22 cellular contexts compared by ENCODE assay signal in genomic region chr22:32717337-32718240, GRCh38.
DNase-seq lines count a peak whose midpoint lies in the region; FAIRE-seq and TF ChIP-seq lines count a peak whose summit lies in the region.
"Had no signal": no experiment of that assay in that cellular context is flagged by ENCODE, and none has a peak within 500 bp of the region (broad histone marks: within the 10 kb centered on the region; RNA-seq: fewer than 3 reads in every experiment).

No MANE protein-coding gene starts in this region.

- intact Hi-C loops in lower leg skin (cut with DNase I; ENCODE audit: low total_unique reads), result no loop called here

- TF ChIP-seq POLR2A in lower leg skin (IDR thresholded peaks at IDR 0.05), result no peak

- WGBS in lower leg skin, 2 donors, result 47 to 59% methylated on average over 12 of the region's 12 CpGs

- DNase-seq in AG08396 (ENCODE audit: low spot score), result peak; percentile 53
- peak; percentile 72 for DNase-seq in epithelial cell of esophagus (ENCODE audit: low read depth)
- no peak for DNase-seq in right atrium auricular region (ENCODE audit: low spot score)
- peak; percentile 72 for DNase-seq in retina
- DNase-seq in lower leg skin (ENCODE audit: low spot score in 2 of 2), result no peak
- no peak for DNase-seq in activated CD8-positive, alpha-beta memory T cell treated with anti-CD3 and anti-CD28 coated beads, Interleukin-2, amount 50 U/mL, for 4 hours
- no peak for DNase-seq in frontal cortex (ENCODE audit: low spot score in 2 of 2)
- no peak for DNase-seq in DMS 273 treated with DMSO at 0.1 percent for 48 hours (lab: John Stamatoyannopoulos, UW)
- DNase-seq: activated CD4-positive, CD25-positive, alpha-beta regulatory T cell treated with anti-CD3 and anti-CD28 coated beads, Interleukin-2, amount 50 U/mL, for 72 hours; cortex of kidney; DMS53; KG1; NCI-H1092 treated with DMSO at 0.1 percent for 48 hours; NCI-H2171; NCI-H748 treated with DMSO at 0.1 percent for 48 hours; PC-3; spleen; T1000 had no signal

- no peaks in the 10 kb centered on the region for H3K27me3 ChIP-seq in right atrium auricular region

- peak overlapping the region; percentile 61 to 73 for H3K27ac ChIP-seq in right atrium auricular region
- H3K27ac ChIP-seq: parathyroid adenoma, SK-N-MC, spleen had no signal

- no peaks in the 10 kb centered on the region for H3K9me3 ChIP-seq in right atrium auricular region
- H3K9me3 ChIP-seq: spleen had no signal

- TF ChIP-seq CTCF in epithelial cell of esophagus (IDR thresholded peaks at IDR 0.05; ENCODE audit: insufficient read depth, low read depth, low read length, missing control alignments), result no peak
- TF ChIP-seq CTCF in right atrium auricular region (IDR thresholded peaks at IDR 0.05), result no peak
- TF ChIP-seq CTCF in lower leg skin (IDR thresholded peaks at IDR 0.05), result no peak

- FAIRE-seq in frontal cortex (lab: Jason Lieb, UNC), result no peak
- FAIRE-seq: GM18507, H54 had no signal

- H3K4me3 ChIP-seq in epithelial cell of esophagus (ENCODE audit: low read length) (no peak overlapping the region), right atrium auricular region (no peak overlapping the region), lower leg skin (ENCODE audit: low read depth, poor library complexity, severe bottlenecking) (no peak overlapping the region)
- H3K4me3 ChIP-seq: SK-N-MC, spleen had no signal

- H3K36me3 ChIP-seq in right atrium auricular region, result no peaks in the 10 kb centered on the region
- H3K36me3 ChIP-seq: spleen had no signal

- H3K4me1 ChIP-seq in right atrium auricular region, result peaks cover 0 to 35% of the 10 kb centered on the region in 2 donors
- H3K4me1 ChIP-seq: parathyroid adenoma had no signal

Comparison
In these comparisons a context has a peak if more than half of its experiments do, and no peak if none do; other contexts are left out.
1. DNase-seq: peak in AG08396 (single experiment), epithelial cell of esophagus (single experiment) and retina (single experiment); none in right atrium auricular region (single experiment), lower leg skin (0 of 2), activated CD8-positive, alpha-beta memory T cell treated with anti-CD3 and anti-CD28 coated beads, Interleukin-2, amount 50 U/mL, for 4 hours (single experiment), frontal cortex (0 of 2) and DMS 273 treated with DMSO at 0.1 percent for 48 hours (single experiment).